24 cellular contexts compared by ENCODE assay signal in genomic region chr5:140056880-140057279, GRCh38.
"Had no signal": no experiment of that assay in that cellular context is flagged by ENCODE, and none has a peak within 500 bp of the region (broad histone marks: within the 10 kb centered on the region; RNA-seq: fewer than 3 reads in every experiment).

No MANE protein-coding gene starts in this region.

- H3K27me3 ChIP-seq: colonic mucosa, gastrocnemius medialis had no signal

- H3K27ac ChIP-seq: colonic mucosa, coronary artery, dorsolateral prefrontal cortex, epithelial cell of prostate, esophagus muscularis mucosa, esophagus squamous epithelium, foreskin keratinocyte, gastrocnemius medialis, gastroesophageal sphincter, heart left ventricle, heart right ventricle had no signal

- H3K4me3 ChIP-seq: colonic mucosa, coronary artery, dorsolateral prefrontal cortex, esophagus muscularis mucosa, esophagus squamous epithelium, gastrocnemius medialis, gastroesophageal sphincter, heart left ventricle, heart right ventricle had no signal

- ATAC-seq: effector memory CD8-positive, alpha-beta T cell; esophagus mucosa; foreskin keratinocyte; gastroesophageal sphincter; heart left ventricle; heart right ventricle had no signal

- H3K9me3 ChIP-seq: colonic mucosa, esophagus muscularis mucosa, esophagus squamous epithelium, gastrocnemius medialis, gastroesophageal sphincter, heart left ventricle, heart right ventricle had no signal

- H3K36me3 ChIP-seq: colonic mucosa, esophagus muscularis mucosa, esophagus squamous epithelium, gastrocnemius medialis, gastroesophageal sphincter, heart left ventricle, heart right ventricle had no signal

- H3K4me1 ChIP-seq: colonic mucosa, esophagus squamous epithelium, foreskin keratinocyte had no signal

- DNase-seq: colonic mucosa; cortex of kidney; dermis blood vessel endothelial cell; dorsolateral prefrontal cortex; effector CD4-positive, alpha-beta T cell; effector CD8-positive, alpha-beta T cell; effector memory CD4-positive, alpha-beta T cell; effector memory CD8-positive, alpha-beta T cell; endodermal cell; erythroblast; esophagus squamous epithelium; foreskin fibroblast; foreskin keratinocyte; foreskin melanocyte; gastrocnemius medialis; glutamatergic neuron; head of caudate nucleus; heart left ventricle; heart right ventricle had no signal
